28 cellular contexts compared by ENCODE assay signal in genomic region chr2:78457269-78457668, GRCh38.
"Had no signal": no experiment of that assay in that cellular context is flagged by ENCODE, and none has a peak within 500 bp of the region (broad histone marks: within the 10 kb centered on the region; RNA-seq: fewer than 3 reads in every experiment).

No MANE protein-coding gene starts in this region.

- H3K9me3 ChIP-seq: colonic mucosa, esophagus muscularis mucosa, esophagus squamous epithelium, gastrocnemius medialis, gastroesophageal sphincter had no signal

- H3K36me3 ChIP-seq: colonic mucosa, esophagus muscularis mucosa, esophagus squamous epithelium, gastrocnemius medialis, gastroesophageal sphincter, heart left ventricle, heart right ventricle had no signal

- FAIRE-seq: colon, endometrium, endothelial cell of umbilical vein, frontal cortex had no signal

- H3K4me3 ChIP-seq: colonic mucosa, coronary artery, dorsolateral prefrontal cortex, esophagus muscularis mucosa, esophagus squamous epithelium, gastrocnemius medialis, gastroesophageal sphincter, heart left ventricle, heart right ventricle had no signal

- H3K27me3 ChIP-seq: colonic mucosa, dorsolateral prefrontal cortex, esophagus muscularis mucosa, esophagus squamous epithelium, foreskin keratinocyte, gastrocnemius medialis, gastroesophageal sphincter, heart left ventricle, heart right ventricle had no signal

- H3K4me1 ChIP-seq: colonic mucosa, esophagus muscularis mucosa, esophagus squamous epithelium, foreskin keratinocyte, gastrocnemius medialis, gastroesophageal sphincter, heart left ventricle, heart right ventricle had no signal

- DNase-seq: colonic mucosa; cortex of kidney; dermis blood vessel endothelial cell; dorsolateral prefrontal cortex; effector CD4-positive, alpha-beta T cell; effector CD8-positive, alpha-beta T cell; effector memory CD4-positive, alpha-beta T cell; effector memory CD8-positive, alpha-beta T cell; endodermal cell; erythroblast; esophagus squamous epithelium; foreskin fibroblast; foreskin keratinocyte; foreskin melanocyte; gastrocnemius medialis; glutamatergic neuron; head of caudate nucleus; heart left ventricle; heart right ventricle had no signal

- H3K27ac ChIP-seq: colonic mucosa, coronary artery, dorsolateral prefrontal cortex, epithelial cell of prostate, esophagus muscularis mucosa, esophagus squamous epithelium, foreskin keratinocyte, gastrocnemius medialis, gastroesophageal sphincter, heart left ventricle, heart right ventricle had no signal

- ATAC-seq: effector memory CD8-positive, alpha-beta T cell; esophagus mucosa; foreskin keratinocyte; gastrocnemius medialis; gastroesophageal sphincter; heart left ventricle; heart right ventricle had no signal
